ENCODE assay signal across 14 cellular contexts in genomic region chr2:45067859-45068642, GRCh38. TPM values are rescaled to one million over a fixed set of nuclear protein-coding genes. Genes with fewer than 3 reads are reported as not detected.
A peak's percentile ranks its signal among the peaks of the same experiment; 100 is the strongest.
DNase-seq lines count a peak whose midpoint lies in the region; ATAC-seq, FAIRE-seq and TF ChIP-seq lines count a peak whose summit lies in the region.
"Had no signal": no experiment of that assay in that cellular context is flagged by ENCODE, and none has a peak within 500 bp of the region (broad histone marks: within the 10 kb centered on the region; RNA-seq: fewer than 3 reads in every experiment).

No MANE protein-coding gene starts in this region.

- no peak for FAIRE-seq in A549 (lab: Jason Lieb, UNC)

- CTCF ChIA-PET in A549 (lab: Yijun Ruan, JAX): interaction anchor here (0.9 to 2.0 kb wide), 5 partner anchors 20 to 141 kb away, joined by 3 to 5 read pairs (median 4); no protein-coding TSS in a partner anchor

- intact Hi-C loops in body of pancreas (cut with DNase I): no loop called here

- POLR2A ChIA-PET in A549 (lab: Yijun Ruan, JAX): no interaction called here

- H3K27me3 ChIP-seq in GM23338 (ENCODE audit: insufficient read depth) (no peaks in the 10 kb centered on the region), body of pancreas (no peaks in the 10 kb centered on the region)

- no peak overlapping the region for H3K27ac ChIP-seq in A549
- H3K27ac ChIP-seq in GM23338 (ENCODE audit: low read depth): no peak overlapping the region
- H3K27ac ChIP-seq in body of pancreas: no peak overlapping the region
- H3K27ac ChIP-seq: KMS-11, tibial nerve had no signal

- peak; percentile 52 to 62; a peak in 5 of 6 replicates for ATAC-seq in A549
- peak; percentile 79 for ATAC-seq in GM23338
- ATAC-seq in HG03342 (IDR thresholded peaks at IDR 0.05; ENCODE audit: unreplicated experiment): no peak
- no peak for ATAC-seq in body of pancreas
- no peak for ATAC-seq in activated T-cell treated with anti-CD3 and anti-CD28 coated beads, Interleukin-2, amount 50 U/mL, for 72 hours (replicated peaks in 1 of 2)

- TF ChIP-seq EP300 in A549 (IDR thresholded peaks at IDR 0.05): no peak

- H3K4me1 Mint-ChIP-seq in GM23338 (peaks cover 29% of the 10 kb centered on the region), brain (peaks cover 34% of the 10 kb centered on the region)
- no peaks in the 10 kb centered on the region for H3K4me1 Mint-ChIP-seq in activated T-cell treated with anti-CD3 and anti-CD28 coated beads, Interleukin-2, amount 50 U/mL, for 72 hours (ENCODE audit: low read depth)
- H3K4me1 Mint-ChIP-seq: activated B cell treated with CpG ODN at 0.5 μM for 24 hours, memory B cell had no signal

- DNase-seq in A549 (ENCODE audit: low read depth in 1 of 2, low spot score in 1 of 2) (no peak), GM23338 (ENCODE audit: low spot score) (peak; percentile 22), iPS-NIHi7 (ENCODE audit: extremely low spot score) (peak; percentile 65), GM19238 (ENCODE audit: insufficient read length, low spot score) (no peak), body of pancreas (no peak)
- DNase-seq in activated T-cell treated with anti-CD3 and anti-CD28 coated beads, Interleukin-2, amount 50 U/mL, for 72 hours: no peak
- DNase-seq: activated B cell treated with CpG ODN at 0.5 μM for 24 hours, NCI-H2227 treated with DMSO at 0.1 percent for 48 hours had no signal

- H3K36me3 ChIP-seq in GM23338 (ENCODE audit: insufficient read depth) (no peaks in the 10 kb centered on the region), body of pancreas (replicated peaks in 1 of 2; ENCODE audit: insufficient read depth in 1 of 2, low read depth in 2 of 2) (no peaks in the 10 kb centered on the region)
- H3K36me3 ChIP-seq: HAP-1, tibial nerve had no signal

- peak overlapping the region; percentile 75 for H2AFZ ChIP-seq in GM23338

- H3K4me1 ChIP-seq in A549 (no peaks in the 10 kb centered on the region), GM23338 (ENCODE audit: insufficient read depth) (peaks cover 11% of the 10 kb centered on the region), body of pancreas (no peaks in the 10 kb centered on the region)
- H3K4me1 ChIP-seq: HAP-1, tibial nerve had no signal

- peaks cover 10% of the 10 kb centered on the region; the same call in 1 of the 2 replicates for H3K9me2 ChIP-seq in GM23338 (ENCODE audit: insufficient read depth)

- H3K36me3 Mint-ChIP-seq in GM23338 (ENCODE audit: low read depth) (peaks cover 4% of the 10 kb centered on the region; the same call in 2 of the 3 replicates), brain (no peaks in the 10 kb centered on the region)
- H3K36me3 Mint-ChIP-seq in activated T-cell treated with anti-CD3 and anti-CD28 coated beads, Interleukin-2, amount 50 U/mL, for 72 hours (ENCODE audit: insufficient read depth in 2 of 2): peaks cover 0 to 2% of the 10 kb centered on the region in 2 donors
- H3K36me3 Mint-ChIP-seq: memory B cell had no signal

- H3K27me3 Mint-ChIP-seq in GM23338 (ENCODE audit: insufficient read depth, low read depth, poor library complexity) (peaks cover 6% of the 10 kb centered on the region), brain (peaks cover 6% of the 10 kb centered on the region)
- peaks cover 16% of the 10 kb centered on the region for H3K27me3 Mint-ChIP-seq in activated T-cell treated with anti-CD3 and anti-CD28 coated beads, Interleukin-2, amount 50 U/mL, for 72 hours (ENCODE audit: low read depth)

- H3K9me3 Mint-ChIP-seq in GM23338: peaks cover 4% of the 10 kb centered on the region; the same call in 2 of the 3 replicates
- H3K9me3 Mint-ChIP-seq in brain: peaks cover 0 to 7% (median 0%) of the 10 kb centered on the region in 5 experiments
- peaks cover 0 to 1% of the 10 kb centered on the region in 2 donors for H3K9me3 Mint-ChIP-seq in activated T-cell treated with anti-CD3 and anti-CD28 coated beads, Interleukin-2, amount 50 U/mL, for 72 hours
- H3K9me3 Mint-ChIP-seq: activated B cell treated with CpG ODN at 0.5 μM for 24 hours, memory B cell had no signal

- TF ChIP-seq POLR2A in A549 (IDR thresholded peaks at IDR 0.05; ENCODE audit: low read length): no peak
- TF ChIP-seq POLR2A in body of pancreas (IDR thresholded peaks at IDR 0.05): no peak

- no peak for TF ChIP-seq RAD21 in A549 (conservative IDR thresholded peaks at IDR 0.05 in 1 of 2, IDR thresholded peaks at IDR 0.05 in 1 of 2)

- no peaks in the 10 kb centered on the region for H4K20me1 ChIP-seq in GM23338 (replicated peaks; ENCODE audit: insufficient read depth)

- H3K4me3 Mint-ChIP-seq in GM23338 (no peak overlapping the region), brain (no peak overlapping the region)
- no peak overlapping the region for H3K4me3 Mint-ChIP-seq in activated T-cell treated with anti-CD3 and anti-CD28 coated beads, Interleukin-2, amount 50 U/mL, for 72 hours
- H3K4me3 Mint-ChIP-seq: activated B cell treated with CpG ODN at 0.5 μM for 24 hours, memory B cell had no signal

- H3K4me3 ChIP-seq in A549: no peak overlapping the region
- no peak overlapping the region for H3K4me3 ChIP-seq in GM23338
- H3K4me3 ChIP-seq in body of pancreas: no peak overlapping the region
- H3K4me3 ChIP-seq: HAP-1, tibial nerve had no signal

- no peaks in the 10 kb centered on the region for H3F3A ChIP-seq in GM23338 (replicated peaks; ENCODE audit: low read depth)

- H3K27ac Mint-ChIP-seq in GM23338: no peak overlapping the region
- peak overlapping the region in 3 of 5 experiments; percentile 7 to 37 (median 36) for H3K27ac Mint-ChIP-seq in brain
- no peak overlapping the region for H3K27ac Mint-ChIP-seq in activated T-cell treated with anti-CD3 and anti-CD28 coated beads, Interleukin-2, amount 50 U/mL, for 72 hours
- H3K27ac Mint-ChIP-seq: activated B cell treated with CpG ODN at 0.5 μM for 24 hours, memory B cell had no signal

- H3K4me2 ChIP-seq in A549: no peak overlapping the region
- H3K4me2 ChIP-seq in GM23338: no peak overlapping the region
- H3K4me2 ChIP-seq: KMS-11 had no signal

- TF ChIP-seq CTCF in A549 (IDR thresholded peaks at IDR 0.05) (no peak), GM23338 (conservative IDR thresholded peaks at IDR 0.05; ENCODE audit: low read depth in 2 of 2) (peak in 1 of 2 experiments; percentile 33; a peak in 2 of 4 replicates), brain (conservative IDR thresholded peaks at IDR 0.05) (no peak), body of pancreas (IDR thresholded peaks at IDR 0.05) (no peak)

- 63% methylated on average over 7 of the region's 7 CpGs for WGBS in A549 (ENCODE audit: missing lambda C conversion rate)
- 67 to 77% methylated on average over 7 of the region's 7 CpGs for WGBS in body of pancreas, 2 donors

- no peaks in the 10 kb centered on the region for H3K79me2 ChIP-seq in GM23338 (replicated peaks; ENCODE audit: insufficient read depth)

- H3K9me3 ChIP-seq in A549 (no peaks in the 10 kb centered on the region), body of pancreas (no peaks in the 10 kb centered on the region)
- H3K9me3 ChIP-seq: HAP-1, tibial nerve had no signal

TF ChIP-seq in A549, 52 proteins besides CTCF, POLR2A, EP300 and RAD21 (continues in another document):
- no peak for TF ChIP-seq CHD2 (IDR thresholded peaks at IDR 0.05; ENCODE audit: low read length, partially characterized antibody)
- no peak for TF ChIP-seq BCL3 (IDR thresholded peaks at IDR 0.05)

TF ChIP-seq in GM23338, 12 proteins besides CTCF, POLR2A, EP300 and RAD21 (continues in another document):
- TF ChIP-seq ZNF331 (CRISPR knock-in tag; IDR thresholded peaks at IDR 0.05; ENCODE audit: low read depth) (no peak), EZH2phosphoT487 (IDR thresholded peaks at IDR 0.05; ENCODE audit: unreplicated experiment) (no peak), CREB1 (CRISPR knock-in tag; IDR thresholded peaks at IDR 0.05; ENCODE audit: low read depth) (no peak), EZH2 (IDR thresholded peaks at IDR 0.05; ENCODE audit: low read depth, unreplicated experiment) (no peak)

RNA-seq across cellular contexts. Expression of gene SIX2, which starts 58.8 kb away (rescaled TPM):
- 0.10 and 0.13 TPM in 2 replicates for polyA plus RNA-seq in A549 (2011; rRNA removed)
- polyA plus RNA-seq in A549 (2012; cell fraction: cytosol; rRNA removed): 0.40 and 0.49 TPM in 2 replicates
- 0.13 and 0.24 TPM in 2 replicates for polyA plus RNA-seq in A549 (2012; cell fraction: nucleus; rRNA removed)
- polyA plus RNA-seq in A549 (2017; fragmentation: RNase III; extraction: RNeasy Plus Mini Kit Qiagen cat#74134 plus additional on column Dnase treatment): 0.14 to 0.16 TPM (median 0.15 TPM) in 3 replicates
- not detected in 2 replicates for polyA minus RNA-seq in A549 (2011; rRNA and poly(A)+ RNA removed)
- total RNA-seq in GM23338 (2014; rRNA removed; shearing (Covaris generic)): 0.31 and 0.87 TPM in 2 replicates
- 1.1 and 1.3 TPM in 2 replicates for polyA plus RNA-seq in GM23338 (2016; fragmentation: Nextera tagmentation; extraction: Ambion mirVana)
- polyA plus RNA-seq in brain (ENCODE audit: insufficient read depth, low read depth, low replicate concordance): 18.6 TPM
- total RNA-seq in body of pancreas: 1 to 10 TPM; 2.3 to 5.2 TPM
- under 1 TPM in 1 of 2 donors, not detected in 1; 0.12 TPM for total RNA-seq in activated T-cell treated with anti-CD3 and anti-CD28 coated beads, Interleukin-2, amount 50 U/mL, for 72 hours
- total RNA-seq: activated B cell treated with CpG ODN at 0.5 μM for 24 hours had no signal

Comparison
In these comparisons a context has a peak if more than half of its experiments do, and no peak if none do; other contexts are left out.
1. ATAC-seq: peak in A549 (2 of 2) and GM23338 (single experiment); none in HG03342 (single experiment), body of pancreas (single experiment) and activated T-cell treated with anti-CD3 and anti-CD28 coated beads, Interleukin-2, amount 50 U/mL, for 72 hours (0 of 2).
2. DNase-seq: peak in GM23338 (single experiment) and iPS-NIHi7 (single experiment); none in A549 (0 of 2), GM19238 (single experiment), body of pancreas (0 of 4) and activated T-cell treated with anti-CD3 and anti-CD28 coated beads, Interleukin-2, amount 50 U/mL, for 72 hours (0 of 2).
3. H3K27ac Mint-ChIP-seq: peak in brain (3 of 5); none in GM23338 (single experiment) and activated T-cell treated with anti-CD3 and anti-CD28 coated beads, Interleukin-2, amount 50 U/mL, for 72 hours (single experiment).